Comparison of ENCODE assay signal across 21 cellular contexts in the genomic region with DNA sequence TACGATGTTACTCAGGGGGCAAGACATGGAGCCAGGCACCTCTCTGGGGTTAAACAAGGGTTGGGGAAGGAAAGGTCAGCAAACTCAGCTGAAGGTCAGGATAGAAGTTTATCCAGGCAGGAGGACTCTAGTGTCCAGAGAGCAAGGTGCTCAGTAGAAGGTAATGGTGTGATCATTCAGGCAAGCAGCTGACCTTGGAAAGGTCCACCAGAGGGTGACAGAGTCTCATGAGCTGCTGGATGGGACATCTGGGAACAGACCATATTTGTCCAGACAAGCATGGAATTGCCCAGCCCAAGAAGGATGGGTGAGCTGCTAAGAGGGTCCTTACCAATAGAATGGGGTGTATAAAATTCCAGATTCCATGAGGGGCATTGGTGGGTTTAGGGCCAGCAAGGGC.
DNase-seq lines count a peak whose midpoint lies in the region; ATAC-seq, FAIRE-seq and TF ChIP-seq lines count a peak whose summit lies in the region.
"Had no signal": no experiment of that assay in that cellular context is flagged by ENCODE, and none has a peak within 500 bp of the region (broad histone marks: within the 10 kb centered on the region; RNA-seq: fewer than 3 reads in every experiment).

No MANE protein-coding gene starts in this region.

- WGBS in HepG2 (ENCODE audit: low lambda C conversion rate), result 53% methylated on average over 1 of the region's 1 CpG

- no TSS peak for BruUV-seq in HepG2 (replicated peaks; lab: Mats Ljungman, UMichigan)

- peaks cover 9% of the 10 kb centered on the region for H3K27me3 Mint-ChIP-seq in activated T-helper 1 cell treated with anti-CD3 and anti-CD28 coated beads, Interleukin-12 subunit alpha, Interleukin-12 subunit beta, Interleukin-2, Interleukin-4 antibody, amounts not matched to agents 30 ng/mL and 10 ng/mL and 1 ng/mL, durations not matched to agents 14 hours and 24 hours and 36 hours (ENCODE audit: insufficient read depth)

- no peak overlapping the region for H3K4me3 ChIP-seq in HepG2 (replicated peaks in 1 of 3; ENCODE audit: insufficient read depth in 1 of 3, low read depth in 2 of 3, low read length in 3 of 3)
- H3K4me3 ChIP-seq: heart right ventricle, stomach had no signal

- H3K9me3 Mint-ChIP-seq in activated T-helper 1 cell treated with anti-CD3 and anti-CD28 coated beads, Interleukin-12 subunit alpha, Interleukin-12 subunit beta, Interleukin-2, Interleukin-4 antibody, amounts not matched to agents 30 ng/mL and 10 ng/mL and 1 ng/mL, durations not matched to agents 14 hours and 24 hours and 36 hours, result no peaks in the 10 kb centered on the region
- H3K9me3 Mint-ChIP-seq: activated naive CD8-positive, alpha-beta T cell treated with anti-CD3 and anti-CD28 coated beads, Interleukin-2, amount 50 U/mL, for 24 hours; activated T-helper 2 cell treated with anti-CD3 and anti-CD28 coated beads, Interferon-gamma antibody, Interleukin-2, Interleukin-4, amounts not matched to agents 10 μg/mL and 5 μg/mL and 100 μg/mL, durations not matched to agents 14 hours and 24 hours and 36 hours; T-cell had no signal

- no peak overlapping the region for H2AFZ ChIP-seq in HepG2 (ENCODE audit: low read length)

- no peak for TF ChIP-seq EP300 in HepG2 (IDR thresholded peaks at IDR 0.05; ENCODE audit: low read depth in 2 of 2, low read length in 2 of 2)
- no peak for TF ChIP-seq EP300 in HepG2 (CRISPR knock-in tag; IDR thresholded peaks at IDR 0.05; ENCODE audit: borderline replicate concordance)

- intact Hi-C loops in activated T-helper 1 cell treated with anti-CD3 and anti-CD28 coated beads, Interleukin-12 subunit alpha, Interleukin-12 subunit beta, Interleukin-2, Interleukin-4 antibody, amounts not matched to agents 30 ng/mL and 10 ng/mL and 1 ng/mL, durations not matched to agents 14 hours and 24 hours and 36 hours (cut with micrococcal nuclease), result loop anchor here (5.0 kb wide), 1 partner anchor 80 kb away; no protein-coding TSS in a partner anchor
- intact Hi-C loops in HepG2 (cut with micrococcal nuclease; ENCODE audit: unreplicated experiment), result loop anchor here (5.0 kb wide), 1 partner anchor 435 kb away; no protein-coding TSS in a partner anchor

- TF ChIP-seq CTCF in HepG2 (CRISPR knock-in tag; IDR thresholded peaks at IDR 0.05), result peak; percentile 80

- H3K27me3 ChIP-seq in HepG2 (ENCODE audit: control insufficient read depth in 1 of 2, insufficient read depth in 2 of 2, low read length in 2 of 2), result no peaks in the 10 kb centered on the region; a peak in 1 of 5 replicates
- H3K27me3 ChIP-seq: neutrophil had no signal

- no peak overlapping the region for H3K4me3 Mint-ChIP-seq in activated T-helper 1 cell treated with anti-CD3 and anti-CD28 coated beads, Interleukin-12 subunit alpha, Interleukin-12 subunit beta, Interleukin-2, Interleukin-4 antibody, amounts not matched to agents 30 ng/mL and 10 ng/mL and 1 ng/mL, durations not matched to agents 14 hours and 24 hours and 36 hours
- H3K4me3 Mint-ChIP-seq: activated naive CD8-positive, alpha-beta T cell treated with anti-CD3 and anti-CD28 coated beads, Interleukin-2, amount 50 U/mL, for 24 hours; T-cell had no signal

- POLR2A ChIA-PET in HepG2 (lab: Yijun Ruan, JAX), result no interaction called here

- no peak overlapping the region for H3K27ac ChIP-seq in HepG2 (ENCODE audit: extremely low read length, insufficient read depth, low read length)
- H3K27ac ChIP-seq: heart right ventricle, KMS-11, neutrophil, RWPE1, stomach had no signal

- CTCF ChIA-PET in HepG2 (lab: Yijun Ruan, JAX; ENCODE audit: low intra/inter-chr PET ratio, low total read pairs), result no interaction called here

- ATAC-seq in HepG2, result peak; percentile 93
- ATAC-seq: activated naive CD8-positive, alpha-beta T cell treated with anti-CD3 and anti-CD28 coated beads, Interleukin-2, amount 50 U/mL, for 24 hours; T-cell had no signal

- no peaks in the 10 kb centered on the region for H3K36me3 Mint-ChIP-seq in activated T-helper 1 cell treated with anti-CD3 and anti-CD28 coated beads, Interleukin-12 subunit alpha, Interleukin-12 subunit beta, Interleukin-2, Interleukin-4 antibody, amounts not matched to agents 30 ng/mL and 10 ng/mL and 1 ng/mL, durations not matched to agents 14 hours and 24 hours and 36 hours (ENCODE audit: low read depth)
- H3K36me3 Mint-ChIP-seq: T-cell had no signal

- no peaks in the 10 kb centered on the region for H4K20me1 ChIP-seq in HepG2 (ENCODE audit: insufficient read depth, low read length)

- no peak for TF ChIP-seq POLR2A in HepG2 (IDR thresholded peaks at IDR 0.05; ENCODE audit: insufficient read depth in 1 of 2, low read depth in 2 of 2, low read length in 2 of 2)

- in situ Hi-C loops in HepG2 (cut with HindIII; ENCODE audit: extremely low pct_ligation_motif_present, low pct_unique_long_range_greater_than_20kb), result loop anchor here (25.0 kb wide), 1 partner anchor 210 kb away; a partner anchor contains a TSS

- TF ChIP-seq RAD21 in HepG2 (CRISPR knock-in tag; IDR thresholded peaks at IDR 0.05), result peak; percentile 64; the same call in 1 of the 2 replicates

- FAIRE-seq in HepG2 (lab: Jason Lieb, UNC) (peak; percentile 36), HTR-8/SVneo (lab: Jason Lieb, UNC) (no peak)
- FAIRE-seq: bronchial epithelial cell, kidney had no signal

- peaks cover 10% of the 10 kb centered on the region for H3K4me1 ChIP-seq in HepG2 (ENCODE audit: insufficient read depth, low read length)
- H3K4me1 ChIP-seq: stomach had no signal

- no peak overlapping the region for H3K9ac ChIP-seq in HepG2 (ENCODE audit: insufficient read depth, low read depth, low read length)
- H3K9ac ChIP-seq: KMS-11 had no signal

- peak; percentile 2 for DNase-seq in AG08395 (ENCODE audit: low spot score)
- peak; percentile 9 for DNase-seq in HT-29 (ENCODE audit: low spot score)
- no peak for DNase-seq in activated T-helper 1 cell treated with anti-CD3 and anti-CD28 coated beads, Interleukin-12 subunit alpha, Interleukin-12 subunit beta, Interleukin-2, Interleukin-4 antibody, amounts not matched to agents 30 ng/mL and 10 ng/mL and 1 ng/mL, durations not matched to agents 14 hours and 24 hours and 36 hours (ENCODE audit: low spot score)
- DNase-seq in HepG2 (ENCODE audit: low spot score), result peak; percentile 31
- DNase-seq in activated CD8-positive, alpha-beta memory T cell treated with anti-CD3 and anti-CD28 coated beads, Interleukin-2, amount 50 U/mL, for 48 hours, result no peak
- DNase-seq in OCI-M2 (lab: John Stamatoyannopoulos, UW; ENCODE audit: unreplicated experiment), result no peak
- DNase-seq in HTR-8/SVneo (ENCODE audit: insufficient read length, low spot score), result no peak
- no peak for DNase-seq in LoVo (ENCODE audit: low spot score)
- DNase-seq: activated naive CD8-positive, alpha-beta T cell treated with anti-CD3 and anti-CD28 coated beads, Interleukin-2, amount 50 U/mL, for 24 hours; heart right ventricle; kidney; NCI-H1092; NCI-H2081 treated with DMSO at 0.1 percent for 48 hours; NCI-H524; stomach; T-cell had no signal

- H3K36me3 ChIP-seq in HepG2 (replicated peaks in 1 of 2; ENCODE audit: control insufficient read depth in 1 of 2, insufficient read depth in 2 of 2, low read length in 2 of 2), result no peaks in the 10 kb centered on the region
- H3K36me3 ChIP-seq: heart right ventricle, neutrophil, stomach had no signal

- no peak overlapping the region for H3K4me2 ChIP-seq in HepG2 (ENCODE audit: low read depth, low read length)
- H3K4me2 ChIP-seq: KMS-11 had no signal

- peaks cover 8% of the 10 kb centered on the region for H3K4me1 Mint-ChIP-seq in activated T-helper 1 cell treated with anti-CD3 and anti-CD28 coated beads, Interleukin-12 subunit alpha, Interleukin-12 subunit beta, Interleukin-2, Interleukin-4 antibody, amounts not matched to agents 30 ng/mL and 10 ng/mL and 1 ng/mL, durations not matched to agents 14 hours and 24 hours and 36 hours (ENCODE audit: low read depth)
- H3K4me1 Mint-ChIP-seq: activated naive CD8-positive, alpha-beta T cell treated with anti-CD3 and anti-CD28 coated beads, Interleukin-2, amount 50 U/mL, for 24 hours had no signal

- H3K9me3 ChIP-seq in HepG2 (ENCODE audit: low read length), result no peaks in the 10 kb centered on the region
- H3K9me3 ChIP-seq: heart right ventricle, neutrophil, stomach had no signal

- H3K79me2 ChIP-seq in HepG2 (ENCODE audit: insufficient read depth, low read length), result no peaks in the 10 kb centered on the region

- H3K27ac Mint-ChIP-seq in activated T-helper 1 cell treated with anti-CD3 and anti-CD28 coated beads, Interleukin-12 subunit alpha, Interleukin-12 subunit beta, Interleukin-2, Interleukin-4 antibody, amounts not matched to agents 30 ng/mL and 10 ng/mL and 1 ng/mL, durations not matched to agents 14 hours and 24 hours and 36 hours, result peak overlapping the region; percentile 7
- H3K27ac Mint-ChIP-seq: activated naive CD8-positive, alpha-beta T cell treated with anti-CD3 and anti-CD28 coated beads, Interleukin-2, amount 50 U/mL, for 24 hours; activated T-helper 2 cell treated with anti-CD3 and anti-CD28 coated beads, Interferon-gamma antibody, Interleukin-2, Interleukin-4, amounts not matched to agents 10 μg/mL and 5 μg/mL and 100 μg/mL, durations not matched to agents 14 hours and 24 hours and 36 hours; T-cell had no signal

TF ChIP-seq in HepG2, 621 proteins besides CTCF, POLR2A, EP300 and RAD21:
- TF ChIP-seq STAG1 (CRISPR knock-in tag; IDR thresholded peaks at IDR 0.05) (peak; percentile 77), SMC3 (IDR thresholded peaks at IDR 0.05; ENCODE audit: low read length) (peak; percentile 55; the same call in 1 of the 2 replicates), ZNF713 (CRISPR knock-in tag; IDR thresholded peaks at IDR 0.05) (no peak), NFE2L1 (CRISPR knock-in tag; IDR thresholded peaks at IDR 0.05; ENCODE audit: borderline replicate concordance) (no peak), ZNF263 (CRISPR knock-in tag; IDR thresholded peaks at IDR 0.05) (peak; percentile 66; the same call in 1 of the 2 replicates), ZMYM4 (CRISPR knock-in tag; IDR thresholded peaks at IDR 0.05) (peak; percentile 51; the same call in 1 of the 2 replicates)
- TF ChIP-seq, protein P1, sequence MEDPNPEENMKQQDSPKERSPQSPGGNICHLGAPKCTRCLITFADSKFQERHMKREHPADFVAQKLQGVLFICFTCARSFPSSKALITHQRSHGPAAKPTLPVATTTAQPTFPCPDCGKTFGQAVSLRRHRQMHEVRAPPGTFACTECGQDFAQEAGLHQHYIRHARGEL (CRISPR knock-in tag; IDR thresholded peaks at IDR 0.05), result peak; percentile 92; the same call in 1 of the 2 replicates

Comparison
In these comparisons a context has a peak if more than half of its experiments do, and no peak if none do; other contexts are left out.
1. DNase-seq: peak in AG08395 (single experiment), HT-29 (single experiment) and HepG2 (single experiment); none in activated T-helper 1 cell treated with anti-CD3 and anti-CD28 coated beads, Interleukin-12 subunit alpha, Interleukin-12 subunit beta, Interleukin-2, Interleukin-4 antibody, amounts not matched to agents 30 ng/mL and 10 ng/mL and 1 ng/mL, durations not matched to agents 14 hours and 24 hours and 36 hours (single experiment), activated CD8-positive, alpha-beta memory T cell treated with anti-CD3 and anti-CD28 coated beads, Interleukin-2, amount 50 U/mL, for 48 hours (single experiment), OCI-M2 (single experiment), HTR-8/SVneo (single experiment) and LoVo (single experiment).